In the genomic region with DNA sequence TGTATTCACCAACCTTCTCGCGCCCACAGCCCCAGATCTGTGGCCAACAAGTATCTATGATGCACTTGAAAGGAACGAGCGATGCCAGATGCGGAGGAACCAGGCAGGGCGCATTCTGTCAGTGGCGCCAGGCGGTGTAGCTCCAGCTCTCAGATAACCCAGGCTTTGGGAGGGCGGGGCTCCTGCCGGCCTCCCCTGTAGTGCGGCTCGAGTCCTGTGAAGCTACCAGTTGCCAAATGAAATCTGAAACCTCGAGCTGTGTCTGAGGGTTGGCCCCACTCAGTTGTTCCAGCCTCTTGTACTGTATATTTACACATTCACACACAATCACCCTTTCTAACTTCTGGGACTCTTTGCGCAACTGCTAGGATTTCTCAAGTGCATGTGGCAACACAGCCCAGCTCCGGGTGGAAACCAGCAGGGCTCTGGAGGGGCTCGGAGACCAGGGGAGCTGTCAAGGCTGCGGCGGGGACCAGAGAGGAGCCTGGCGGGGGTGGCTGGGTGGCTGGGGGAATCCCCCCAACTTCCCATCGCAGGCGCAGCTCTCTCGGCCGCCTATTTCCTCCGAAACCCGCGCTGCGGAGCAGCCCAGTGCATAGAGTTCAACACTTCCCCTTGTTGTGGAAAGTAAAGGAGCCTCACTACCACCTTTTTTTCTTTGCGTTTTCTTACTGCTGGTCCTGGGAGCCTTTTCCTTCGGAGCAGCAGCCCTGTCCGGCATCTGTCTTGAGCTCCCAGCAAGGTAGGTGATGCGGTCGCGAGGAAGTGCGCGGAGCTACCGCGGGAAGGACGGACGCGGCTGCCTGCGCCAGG, we compare ENCODE assay signal across 8 cellular contexts. TPM values are rescaled to one million over a fixed set of nuclear protein-coding genes. Genes with fewer than 3 reads are reported as not detected.
DNase-seq lines count a peak whose midpoint lies in the region; ATAC-seq lines count a peak whose summit lies in the region.

A gene (plus strand): TSS at position 333 of the 813 bp plus-strand sequence.

- no peak within 1 kb of the TSS for H3K27ac Mint-ChIP-seq in stimulated activated effector memory CD8-positive, alpha-beta T cell treated with anti-CD3 and anti-CD28 coated beads, Interleukin-12 subunit alpha, Interleukin-12 subunit beta, amount 100 ng/mL, for 72 hours

- H3K36me3 Mint-ChIP-seq in stimulated activated effector memory CD8-positive, alpha-beta T cell treated with anti-CD3 and anti-CD28 coated beads, Interleukin-12 subunit alpha, Interleukin-12 subunit beta, amount 100 ng/mL, for 72 hours: no peaks in the 10 kb centered on the region

- peak within 1 kb of the TSS; percentile 18 for H3K4me3 Mint-ChIP-seq in stimulated activated effector memory CD8-positive, alpha-beta T cell treated with anti-CD3 and anti-CD28 coated beads, Interleukin-12 subunit alpha, Interleukin-12 subunit beta, amount 100 ng/mL, for 72 hours

- H3K4me1 Mint-ChIP-seq in stimulated activated effector memory CD8-positive, alpha-beta T cell treated with anti-CD3 and anti-CD28 coated beads, Interleukin-12 subunit alpha, Interleukin-12 subunit beta, amount 100 ng/mL, for 72 hours: no peaks in the 10 kb centered on the region

- no peak for DNase-seq in activated CD4-positive, CD25-positive, alpha-beta regulatory T cell treated with anti-CD3 and anti-CD28 coated beads, Interleukin-2, amount 50 U/mL, for 72 hours
- DNase-seq in HCEC 1CT (peak; percentile 93), LoVo (ENCODE audit: low spot score) (peak; percentile 32), SIG-M5 (lab: John Stamatoyannopoulos, UW) (peak; percentile 56), dermis microvascular lymphatic vessel endothelial cell (ENCODE audit: low read depth in 2 of 2) (peak; percentile 39 to 79), left lobe of liver (ENCODE audit: low spot score) (peak; percentile 80)
- DNase-seq in stimulated activated effector memory CD8-positive, alpha-beta T cell treated with anti-CD3 and anti-CD28 coated beads, Interleukin-12 subunit alpha, Interleukin-12 subunit beta, amount 100 ng/mL, for 72 hours (ENCODE audit: low spot score in 2 of 2): no peak

- ATAC-seq in activated CD4-positive, CD25-positive, alpha-beta regulatory T cell treated with anti-CD3 and anti-CD28 coated beads, Interleukin-2, amount 50 U/mL, for 24 hours: peak; percentile 56 to 68
- peak; percentile 97 for ATAC-seq in left lobe of liver
- ATAC-seq in stimulated activated effector memory CD8-positive, alpha-beta T cell treated with anti-CD3 and anti-CD28 coated beads, Interleukin-12 subunit alpha, Interleukin-12 subunit beta, amount 100 ng/mL, for 72 hours: peak; percentile 70

- peaks cover 4% of the 10 kb centered on the region for H3K9me3 Mint-ChIP-seq in stimulated activated effector memory CD8-positive, alpha-beta T cell treated with anti-CD3 and anti-CD28 coated beads, Interleukin-12 subunit alpha, Interleukin-12 subunit beta, amount 100 ng/mL, for 72 hours

RNA-seq across cellular contexts. Expression of the gene that starts here (rescaled TPM):
- total RNA-seq in dermis microvascular lymphatic vessel endothelial cell (26.3 and 40.3 TPM in 2 replicates), left lobe of liver (6.8 TPM)

Comparison
In these comparisons a context has a peak if more than half of its experiments do, and no peak if none do; other contexts are left out.
1. DNase-seq: peak in HCEC 1CT (single experiment), LoVo (single experiment), SIG-M5 (single experiment), dermis microvascular lymphatic vessel endothelial cell (2 of 2) and left lobe of liver (single experiment); none in activated CD4-positive, CD25-positive, alpha-beta regulatory T cell treated with anti-CD3 and anti-CD28 coated beads, Interleukin-2, amount 50 U/mL, for 72 hours (single experiment) and stimulated activated effector memory CD8-positive, alpha-beta T cell treated with anti-CD3 and anti-CD28 coated beads, Interleukin-12 subunit alpha, Interleukin-12 subunit beta, amount 100 ng/mL, for 72 hours (0 of 2).
2. Peak in every context shown above with its lines, with median percentiles within 50 percentile points of each other: ATAC-seq.